ENCODE assay signal across 23 cellular contexts in genomic region chr12:22797686-22798085, GRCh38.
"Had no signal": no experiment of that assay in that cellular context is flagged by ENCODE, and none has a peak within 500 bp of the region (broad histone marks: within the 10 kb centered on the region; RNA-seq: fewer than 3 reads in every experiment).

No MANE protein-coding gene starts in this region.

- H3K36me3 ChIP-seq: breast epithelium, transverse colon had no signal

- H3K9me3 ChIP-seq: breast epithelium, transverse colon had no signal

- ATAC-seq: activated naive CD8-positive, alpha-beta T cell treated with anti-CD3 and anti-CD28 coated beads, Interleukin-2, amount 50 U/mL, for 24 hours; left colon; stimulated activated naive CD8-positive, alpha-beta T cell treated with anti-CD3 and anti-CD28 coated beads, Interleukin-15, Interleukin-2, amounts not matched to agents 100 U/mL and 50 U/mL, for 24 hours had no signal

- H3K27ac ChIP-seq: breast epithelium, coronary artery, transverse colon had no signal

- H3K27me3 ChIP-seq: breast epithelium, transverse colon had no signal

- H3K4me1 ChIP-seq: breast epithelium, transverse colon had no signal

- H3K4me3 ChIP-seq: breast epithelium, coronary artery, lung, transverse colon had no signal

- DNase-seq: activated CD4-positive, alpha-beta T cell treated with anti-CD3 and anti-CD28 coated beads, Interleukin-2, amount 50 U/mL, for 1 hour; activated CD4-positive, CD25-positive, alpha-beta regulatory T cell treated with anti-CD3 and anti-CD28 coated beads, Interleukin-2, amount 50 U/mL, for 72 hours; activated CD8-positive, alpha-beta memory T cell treated with anti-CD3 and anti-CD28 coated beads for 24 hours; activated CD8-positive, alpha-beta memory T cell treated with anti-CD3 and anti-CD28 coated beads, Interleukin-2, amount 50 U/mL, for 48 hours; activated effector memory CD4-positive, alpha-beta T cell treated with Interleukin-2 at 50 U/mL for 16 hours; activated naive CD4-positive, alpha-beta T cell treated with anti-CD3 and anti-CD28 coated beads, Interleukin-2, amount 10 ng/mL, durations not matched to agents 7 days and 5 days; activated naive CD8-positive, alpha-beta T cell treated with anti-CD3 and anti-CD28 coated beads, Interleukin-2, amount 50 U/mL, for 24 hours; activated T-cell treated with anti-CD3 and anti-CD28 coated beads, Interleukin-2, amount 50 U/mL, for 48 hours; erythroblast; foreskin melanocyte; hypothalamus; islet precursor cell; left colon; nephron progenitor cell; nucleus accumbens; stimulated activated CD4-positive, alpha-beta T cell treated with anti-CD3 and anti-CD28 coated beads, Interleukin-12 subunit alpha, Interleukin-12 subunit beta, amount 100 ng/mL, for 4 hours; stimulated activated CD4-positive, alpha-beta T cell treated with anti-CD3 and anti-CD28 coated beads, Interleukin-1b, Interleukin-23, amount 100 ng/mL, for 48 hours; stimulated activated naive CD8-positive, alpha-beta T cell treated with anti-CD3 and anti-CD28 coated beads, Interleukin-15, Interleukin-2, amounts not matched to agents 100 U/mL and 50 U/mL, for 24 hours; substantia nigra; transverse colon had no signal
